In the genomic region with DNA sequence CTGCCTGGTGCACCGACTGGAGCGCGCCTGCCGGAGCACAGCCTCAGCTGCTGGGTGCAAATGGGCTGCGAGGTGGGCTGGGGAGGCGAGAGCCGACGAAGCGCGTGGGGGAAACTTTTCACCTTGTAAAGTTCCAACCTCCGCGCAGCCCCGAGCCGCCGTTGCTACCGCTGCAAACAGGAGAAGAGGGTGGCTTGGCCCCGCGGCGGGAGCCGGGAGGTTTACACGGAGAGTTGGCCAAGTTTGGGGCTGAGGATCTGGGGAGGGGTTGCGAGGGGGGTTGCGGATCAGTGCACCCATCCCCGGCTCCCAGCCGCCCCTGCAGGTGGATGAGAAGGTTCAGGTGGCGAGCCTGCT, we compare ENCODE assay signal across 10 cellular contexts. TPM values are rescaled to one million over a fixed set of nuclear protein-coding genes. Genes with fewer than 3 reads are reported as not detected.
DNase-seq lines count a peak whose midpoint lies in the region; ATAC-seq, FAIRE-seq and TF ChIP-seq lines count a peak whose summit lies in the region.
"Had no signal": no experiment of that assay in that cellular context is flagged by ENCODE, and none has a peak within 500 bp of the region (broad histone marks: within the 10 kb centered on the region; RNA-seq: fewer than 3 reads in every experiment).

No MANE protein-coding gene starts in this region.

- peaks cover 6% of the 10 kb centered on the region for H3K36me3 Mint-ChIP-seq in glutamatergic neuron (ENCODE audit: unreplicated experiment)

- H3K4me1 Mint-ChIP-seq in glutamatergic neuron (ENCODE audit: low read depth, unreplicated experiment), result peaks cover 33% of the 10 kb centered on the region

- intact Hi-C loops in Panc1 (cut with micrococcal nuclease; ENCODE audit: unreplicated experiment) (no loop called here), pancreas (cut with DNase I) (no loop called here)

- no peaks in the 10 kb centered on the region for H3K36me3 ChIP-seq in BJ (ENCODE audit: control insufficient read depth, insufficient read depth, low read length)
- no peaks in the 10 kb centered on the region for H3K36me3 ChIP-seq in Panc1 (ENCODE audit: control insufficient read depth, insufficient read depth, low read length)
- H3K36me3 ChIP-seq in pancreas, result no peaks in the 10 kb centered on the region

- POLR2A ChIA-PET in BJ (lab: Charles Lee) (no interaction called here), Panc1 (lab: Charles Lee) (no interaction called here)

- no TSS peak for BruUV-seq in Panc1 (replicated peaks; lab: Mats Ljungman, UMichigan)

- H3K27ac Mint-ChIP-seq in glutamatergic neuron (ENCODE audit: unreplicated experiment), result peak overlapping the region; percentile 75

- CTCF ChIA-PET in BJ (lab: Yijun Ruan, JAX), result interaction anchor here (1.2 kb wide), 1 partner anchor 107 kb away, joined by 3 read pairs; no protein-coding TSS in a partner anchor
- CTCF ChIA-PET in Panc1 (lab: Charles Lee), result no interaction called here

- TF ChIP-seq CTCF in BJ (IDR thresholded peaks at IDR 0.05; ENCODE audit: insufficient read depth, low read depth, low read length) (no peak), Panc1 (IDR thresholded peaks at IDR 0.05) (no peak), glutamatergic neuron (IDR thresholded peaks at IDR 0.05; ENCODE audit: partially characterized antibody, unreplicated experiment) (no peak), pancreas (IDR thresholded peaks at IDR 0.05) (no peak)

- H3K4me3 ChIP-seq in BJ (ENCODE audit: low read depth, low read length), result peak overlapping the region; percentile 48
- H3K4me3 ChIP-seq in Panc1 (ENCODE audit: low read depth in 2 of 2, low read length in 2 of 2), result peak overlapping the region; percentile 39 to 40
- peak overlapping the region in 2 of 4 donors; percentile 28 to 32 for H3K4me3 ChIP-seq in pancreas

- in situ Hi-C loops in Panc1 (cut with HindIII; ENCODE audit: low pct_unique_long_range_greater_than_20kb, low sequenced_read_pairs), result no loop called here

- peaks cover 24% of the 10 kb centered on the region for H3K27me3 ChIP-seq in BJ (ENCODE audit: control insufficient read depth, insufficient read depth, low read length)
- H3K27me3 ChIP-seq in Panc1 (ENCODE audit: control insufficient read depth, insufficient read depth, low read length), result peaks cover 48% of the 10 kb centered on the region
- peaks cover 0 to 23% (median 1%) of the 10 kb centered on the region in 4 donors for H3K27me3 ChIP-seq in pancreas

- no peaks in the 10 kb centered on the region for H3K9me3 ChIP-seq in Panc1 (ENCODE audit: control insufficient read depth, insufficient read depth, low read depth, low read length)
- no peaks in the 10 kb centered on the region for H3K9me3 ChIP-seq in pancreas

- H3K27ac ChIP-seq in Panc1 (ENCODE audit: low read length) (no peak overlapping the region), pancreas (no peak overlapping the region)
- H3K27ac ChIP-seq: KMS-11 had no signal

- peak overlapping the region; percentile 96 for H3K4me3 Mint-ChIP-seq in glutamatergic neuron (ENCODE audit: unreplicated experiment)

- peak; percentile 18 for ATAC-seq in Panc1
- peak in 3 of 4 donors; percentile 19 to 39 (median 23) for ATAC-seq in pancreas
- no peak for ATAC-seq in HG03571 (IDR thresholded peaks at IDR 0.05; ENCODE audit: unreplicated experiment)

- no peak for FAIRE-seq in pancreas (lab: Jason Lieb, UNC)

- no peak for DNase-seq in BJ (ENCODE audit: low read depth)
- no peak for DNase-seq in Panc1 (ENCODE audit: low read depth, low spot score)
- DNase-seq in glutamatergic neuron, result peak; percentile 44
- DNase-seq in pancreas, result peak in 2 of 6 donors; percentile 57 to 58
- DNase-seq in A172 (ENCODE audit: low spot score), result no peak
- no peak for DNase-seq in NCI-H1694 treated with DMSO at 0.1 percent for 48 hours (lab: John Stamatoyannopoulos, UW)
- DNase-seq in RPMI8226, result no peak
- DNase-seq: activated CD4-positive, alpha-beta T cell treated with anti-CD3 and anti-CD28 coated beads for 1 hour had no signal

- H3K4me1 ChIP-seq in Panc1 (ENCODE audit: control insufficient read depth, insufficient read depth, low read length) (peaks cover 3% of the 10 kb centered on the region; the same call in 1 of the 2 replicates), pancreas (no peaks in the 10 kb centered on the region)

- peaks cover 17% of the 10 kb centered on the region for H3K27me3 Mint-ChIP-seq in glutamatergic neuron (ENCODE audit: unreplicated experiment)

- WGBS in pancreas, 2 donors, result 0 to 1% methylated on average over 26 of the region's 26 CpGs

- peaks cover 15% of the 10 kb centered on the region for H3K9me3 Mint-ChIP-seq in glutamatergic neuron (ENCODE audit: unreplicated experiment)

RNA-seq across cellular contexts. Expression of gene FAT3, which starts 0.6 kb away (rescaled TPM):
- polyA plus RNA-seq in BJ (2011; rRNA removed) (0.53 and 0.76 TPM in 2 replicates), pancreas (under 1 TPM; 0.30 to 0.59 TPM)
- polyA minus RNA-seq in BJ (2011; rRNA and poly(A)+ RNA removed), result 3.7 and 5.4 TPM in 2 replicates
- total RNA-seq in Panc1 (2021; ENCODE audit: unreplicated experiment) (0.33 TPM), glutamatergic neuron (ENCODE audit: unreplicated experiment) (80.6 TPM), pancreas (1 to 10 TPM in 1 of 6 donors, under 1 TPM in 5; 0.05 to 2.3 (median 0.18) TPM)
- 0.29 TPM for polyA plus RNA-seq in Panc1 (2012; ENCODE audit: insufficient read length)
- 0.34 and 0.41 TPM in 2 replicates for total RNA-seq in A172 (2014; rRNA removed; shearing (Covaris generic))

Comparison
In these comparisons a context has a peak if more than half of its experiments do, and no peak if none do; other contexts are left out.
1. RNA of gene FAT3, which starts 0.6 kb away (total RNA-seq): 80.6 TPM in glutamatergic neuron (single experiment); 0.34 to 0.41 TPM in A172, 0.33 TPM in Panc1 (single experiment) and 0.05 to 2.3 TPM in pancreas; every median in the first group is over 10 times any median in the second.